ENCODE assay signal across 1 cellular context in genomic region chr3:50170689-50171088, GRCh38.
TF ChIP-seq lines count a peak whose summit lies in the region.

No MANE protein-coding gene starts in this region.

TF ChIP-seq in K562, 482 proteins besides CTCF, POLR2A, EP300 and RAD21 (continued from another document):
- TF ChIP-seq ZNF609 (CRISPR knock-in tag; IDR thresholded peaks at IDR 0.05; ENCODE audit: borderline replicate concordance) (no peak), NFE2L1 (tag; IDR thresholded peaks at IDR 0.05; ENCODE audit: borderline replicate concordance, low read depth) (no peak), RB1 (IDR thresholded peaks at IDR 0.05; ENCODE audit: low read depth) (no peak), RBM22 (IDR thresholded peaks at IDR 0.05; ENCODE audit: low read depth, low read length, poor library complexity, severe bottlenecking) (no peak), ZNF584 (CRISPR knock-in tag; IDR thresholded peaks at IDR 0.05; ENCODE audit: low read depth) (peak; percentile 52; the same call in 1 of the 2 replicates), USF2 (CRISPR knock-in tag; IDR thresholded peaks at IDR 0.05) (peak; percentile 32; the same call in 1 of the 2 replicates), ZNF561 (CRISPR knock-in tag; conservative IDR thresholded peaks at IDR 0.05) (no peak), ZC3H4 (CRISPR knock-in tag; IDR thresholded peaks at IDR 0.05; ENCODE audit: borderline replicate concordance) (no peak), TOE1 (IDR thresholded peaks at IDR 0.05; ENCODE audit: borderline replicate concordance) (peak; percentile 40; the same call in 1 of the 2 replicates), TOE1 (CRISPR knock-in tag; IDR thresholded peaks at IDR 0.05; ENCODE audit: borderline replicate concordance, low read depth) (no peak), ZZZ3 (IDR thresholded peaks at IDR 0.05) (no peak), ELF4 (CRISPR knock-in tag; IDR thresholded peaks at IDR 0.05) (no peak), ZNF124 (CRISPR knock-in tag; IDR thresholded peaks at IDR 0.05) (no peak), CREM (IDR thresholded peaks at IDR 0.05; ENCODE audit: low read depth) (peak; percentile 85), ATF1 (CRISPR knock-in tag; IDR thresholded peaks at IDR 0.05) (no peak), ATF1 (tag; IDR thresholded peaks at IDR 0.05) (peak; percentile 44), FOXM1 (IDR thresholded peaks at IDR 0.05; ENCODE audit: low read depth) (no peak), FOXM1 (CRISPR knock-in tag; IDR thresholded peaks at IDR 0.05; ENCODE audit: low read depth) (no peak), SNRNP70 (optimal IDR thresholded peaks at IDR 0.05; ENCODE audit: low read depth, low read length) (no peak), CREB1 (IDR thresholded peaks at IDR 0.05) (peak; percentile 63), CREB1 (CRISPR knock-in tag; IDR thresholded peaks at IDR 0.05) (no peak), BMI1 (IDR thresholded peaks at IDR 0.05; ENCODE audit: low read length) (no peak), HES1 (IDR thresholded peaks at IDR 0.05; ENCODE audit: low read depth) (no peak), NR4A1 (CRISPR knock-in tag; IDR thresholded peaks at IDR 0.05) (no peak), NR4A1 (tag; IDR thresholded peaks at IDR 0.05) (no peak), FOSL1 (tag; conservative IDR thresholded peaks at IDR 0.05) (peak; percentile 61)
- TF ChIP-seq, protein P1, sequence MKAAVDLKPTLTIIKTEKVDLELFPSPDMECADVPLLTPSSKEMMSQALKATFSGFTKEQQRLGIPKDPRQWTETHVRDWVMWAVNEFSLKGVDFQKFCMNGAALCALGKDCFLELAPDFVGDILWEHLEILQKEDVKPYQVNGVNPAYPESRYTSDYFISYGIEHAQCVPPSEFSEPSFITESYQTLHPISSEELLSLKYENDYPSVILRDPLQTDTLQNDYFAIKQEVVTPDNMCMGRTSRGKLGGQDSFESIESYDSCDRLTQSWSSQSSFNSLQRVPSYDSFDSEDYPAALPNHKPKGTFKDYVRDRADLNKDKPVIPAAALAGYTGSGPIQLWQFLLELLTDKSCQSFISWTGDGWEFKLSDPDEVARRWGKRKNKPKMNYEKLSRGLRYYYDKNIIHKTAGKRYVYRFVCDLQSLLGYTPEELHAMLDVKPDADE (conservative IDR thresholded peaks at IDR 0.05; ENCODE audit: control insufficient read depth, low read depth, low read length): 0 out of 2 replicates have a peak, but pooled peaks have one; percentile 22
- TF ChIP-seq, protein P2, sequence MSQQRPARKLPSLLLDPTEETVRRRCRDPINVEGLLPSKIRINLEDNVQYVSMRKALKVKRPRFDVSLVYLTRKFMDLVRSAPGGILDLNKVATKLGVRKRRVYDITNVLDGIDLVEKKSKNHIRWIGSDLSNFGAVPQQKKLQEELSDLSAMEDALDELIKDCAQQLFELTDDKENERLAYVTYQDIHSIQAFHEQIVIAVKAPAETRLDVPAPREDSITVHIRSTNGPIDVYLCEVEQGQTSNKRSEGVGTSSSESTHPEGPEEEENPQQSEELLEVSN (IDR thresholded peaks at IDR 0.05; ENCODE audit: borderline replicate concordance in 1 of 2, extremely low read depth in 1 of 2, insufficient read depth in 1 of 2, insufficient read length in 1 of 2, low read depth in 1 of 2, low read length in 1 of 2, poor library complexity in 1 of 2, severe bottlenecking in 1 of 2): peak in 1 of 2 experiments; percentile 50
- TF ChIP-seq, protein P3, sequence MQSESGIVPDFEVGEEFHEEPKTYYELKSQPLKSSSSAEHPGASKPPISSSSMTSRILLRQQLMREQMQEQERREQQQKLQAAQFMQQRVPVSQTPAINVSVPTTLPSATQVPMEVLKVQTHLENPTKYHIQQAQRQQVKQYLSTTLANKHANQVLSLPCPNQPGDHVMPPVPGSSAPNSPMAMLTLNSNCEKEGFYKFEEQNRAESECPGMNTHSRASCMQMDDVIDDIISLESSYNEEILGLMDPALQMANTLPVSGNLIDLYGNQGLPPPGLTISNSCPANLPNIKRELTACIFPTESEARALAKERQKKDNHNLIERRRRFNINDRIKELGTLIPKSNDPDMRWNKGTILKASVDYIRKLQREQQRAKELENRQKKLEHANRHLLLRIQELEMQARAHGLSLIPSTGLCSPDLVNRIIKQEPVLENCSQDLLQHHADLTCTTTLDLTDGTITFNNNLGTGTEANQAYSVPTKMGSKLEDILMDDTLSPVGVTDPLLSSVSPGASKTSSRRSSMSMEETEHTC (IDR thresholded peaks at IDR 0.05): no peak
TF ChIP-seq in K562: peak in this region for 21.
